ENCODE assay signal across 22 cellular contexts in genomic region chrX:149683966-149684730, GRCh38. TPM values are rescaled to one million over a fixed set of nuclear protein-coding genes. Genes with fewer than 3 reads are reported as not detected.
DNase-seq lines count a peak whose midpoint lies in the region; ATAC-seq and TF ChIP-seq lines count a peak whose summit lies in the region.
"Had no signal": no experiment of that assay in that cellular context is flagged by ENCODE, and none has a peak within 500 bp of the region (broad histone marks: within the 10 kb centered on the region; RNA-seq: fewer than 3 reads in every experiment).

No MANE protein-coding gene starts in this region.

- H3K4me3 Mint-ChIP-seq in endodermal cell, result no peak overlapping the region
- H3K4me3 Mint-ChIP-seq: CD14-positive monocyte; CD4-positive, alpha-beta memory T cell; IgD-negative memory B cell had no signal

- 95% methylated on average over 6 of the region's 6 CpGs for WGBS in HUES64
- WGBS in endodermal cell (ENCODE audit: insufficient coverage in 1 of 2, insufficient read length in 1 of 2), 2 experiments, result 89% methylated on average over 5 of the region's 6 CpGs; no CpG with 5 or more reads in 1 of the 2 experiments
- WGBS in gastroesophageal sphincter (ENCODE audit: low coverage in 1 of 2), 2 donors, result 27 to 39% methylated on average over 3 to 6 of the region's 6 CpGs

- no peak for TF ChIP-seq EP300 in gastroesophageal sphincter (IDR thresholded peaks at IDR 0.05)

- H3K36me3 Mint-ChIP-seq in endodermal cell (ENCODE audit: low read depth), result peaks cover 4% of the 10 kb centered on the region
- H3K36me3 Mint-ChIP-seq: CD14-positive monocyte; CD4-positive, alpha-beta memory T cell; IgD-negative memory B cell had no signal

- TF ChIP-seq POLR2A in gastroesophageal sphincter (IDR thresholded peaks at IDR 0.05), result no peak

- H3K4me3 ChIP-seq in HUES64 (ENCODE audit: low read length) (no peak overlapping the region), endodermal cell (ENCODE audit: low read length) (no peak overlapping the region), gastroesophageal sphincter (no peak overlapping the region)
- H3K4me3 ChIP-seq: BLaER1, GM23248, HAP-1 had no signal

- no peaks in the 10 kb centered on the region for H3K27me3 ChIP-seq in HUES64 (ENCODE audit: insufficient read depth, low read length)
- H3K27me3 ChIP-seq in endodermal cell (ENCODE audit: control insufficient read depth, insufficient read depth, low read length, poor library complexity, severe bottlenecking), result no peaks in the 10 kb centered on the region
- no peaks in the 10 kb centered on the region for H3K27me3 ChIP-seq in gastroesophageal sphincter
- H3K27me3 ChIP-seq: BLaER1 had no signal

- peaks cover 56% of the 10 kb centered on the region for H3K9me3 Mint-ChIP-seq in endodermal cell
- H3K9me3 Mint-ChIP-seq: CD4-positive, alpha-beta memory T cell had no signal

- H3K9ac ChIP-seq in ES-I3 (ENCODE audit: low read depth, low read length) (peak overlapping the region; percentile 35; the same call in 1 of the 2 replicates), HUES64 (ENCODE audit: low read depth, low read length) (no peak overlapping the region), endodermal cell (ENCODE audit: extremely low read depth, low read length, poor library complexity, severe bottlenecking) (no peak overlapping the region)
- H3K9ac ChIP-seq: BLaER1, GM23248 had no signal

- H3K27ac ChIP-seq in HUES64 (ENCODE audit: low read depth, low read length), result 0 out of 2 replicates have a peak overlapping the region, but pooled peaks have one; percentile 25
- no peak overlapping the region for H3K27ac ChIP-seq in endodermal cell (ENCODE audit: low read depth, low read length)
- no peak overlapping the region for H3K27ac ChIP-seq in gastroesophageal sphincter
- H3K27ac ChIP-seq: BLaER1, GM23248 had no signal

- no peaks in the 10 kb centered on the region; the same call in 1 of the 2 replicates for H3K9me3 ChIP-seq in ES-I3 (ENCODE audit: control insufficient read depth, insufficient read depth, low read length)
- H3K9me3 ChIP-seq in HUES64 (ENCODE audit: insufficient read depth, low read depth, low read length), result no peaks in the 10 kb centered on the region
- no peaks in the 10 kb centered on the region for H3K9me3 ChIP-seq in endodermal cell (ENCODE audit: control insufficient read depth, low read length)
- no peaks in the 10 kb centered on the region for H3K9me3 ChIP-seq in gastroesophageal sphincter
- H3K9me3 ChIP-seq: BLaER1, HAP-1 had no signal

- DNase-seq in endodermal cell, result peak; percentile 40
- no peak for DNase-seq in NK-92 treated with Interleukin-12 subunit alpha and Interleukin-12 subunit beta, amount 100 ng/mL, for 24 hours (lab: John Stamatoyannopoulos, UW)
- DNase-seq: 8988T; CD4-positive, alpha-beta memory T cell; DMS53; DND-41; GDM1; GM23248; KBM-7 had no signal

- H3K4me1 Mint-ChIP-seq in endodermal cell, result peaks cover 20% of the 10 kb centered on the region
- H3K4me1 Mint-ChIP-seq: CD14-positive monocyte; CD4-positive, alpha-beta memory T cell; IgD-negative memory B cell had no signal

- H3K4me1 ChIP-seq in ES-I3 (ENCODE audit: insufficient read depth, low read length) (peaks cover 33% of the 10 kb centered on the region), HUES64 (ENCODE audit: insufficient read depth, low read length) (peaks cover 31% of the 10 kb centered on the region), endodermal cell (ENCODE audit: control insufficient read depth, insufficient read depth, low read length) (no peaks in the 10 kb centered on the region), gastroesophageal sphincter (no peaks in the 10 kb centered on the region)
- H3K4me1 ChIP-seq: BLaER1 had no signal

- H3K36me3 ChIP-seq in ES-I3 (ENCODE audit: insufficient read depth, low read length), result no peaks in the 10 kb centered on the region
- no peaks in the 10 kb centered on the region for H3K36me3 ChIP-seq in HUES64 (ENCODE audit: insufficient read depth, low read length)
- no peaks in the 10 kb centered on the region for H3K36me3 ChIP-seq in endodermal cell (ENCODE audit: control insufficient read depth, insufficient read depth, low read length)
- H3K36me3 ChIP-seq in gastroesophageal sphincter, result no peaks in the 10 kb centered on the region
- H3K36me3 ChIP-seq: BLaER1, HAP-1 had no signal

- H3K27me3 Mint-ChIP-seq in endodermal cell (ENCODE audit: insufficient read depth), result no peaks in the 10 kb centered on the region
- H3K27me3 Mint-ChIP-seq: CD4-positive, alpha-beta memory T cell; IgD-negative memory B cell had no signal

- no peak for ATAC-seq in GM21390 (IDR thresholded peaks at IDR 0.05; ENCODE audit: unreplicated experiment)
- ATAC-seq in gastroesophageal sphincter, result no peak
- ATAC-seq in GM21360 (IDR thresholded peaks at IDR 0.05; ENCODE audit: unreplicated experiment), result no peak
- ATAC-seq: HepG2 had no signal

- peak overlapping the region; percentile 94 for H3K27ac Mint-ChIP-seq in endodermal cell
- H3K27ac Mint-ChIP-seq: CD14-positive monocyte; CD4-positive, alpha-beta memory T cell; IgD-negative memory B cell had no signal

- TF ChIP-seq CTCF in endodermal cell (conservative IDR thresholded peaks at IDR 0.05) (no peak), gastroesophageal sphincter (IDR thresholded peaks at IDR 0.05) (no peak)

RNA-seq across cellular contexts. Expression of gene MAGEA11, which starts 27.7 kb away (rescaled TPM):
- not detected for polyA plus RNA-seq in HUES64 (2013, experiment 1 of 2)
- polyA plus RNA-seq in HUES64 (2013, experiment 2 of 2), result not detected
- total RNA-seq in endodermal cell, result not detected
- 0.18 TPM for polyA plus RNA-seq in endodermal cell (2013, experiment 1 of 2)
- 0.12 TPM for polyA plus RNA-seq in endodermal cell (2013, experiment 2 of 2)
- not detected for total RNA-seq in gastroesophageal sphincter
- total RNA-seq: A673; CD4-positive, alpha-beta memory T cell; GM23248; HepG2; HT-29 had no signal
- polyA plus RNA-seq: AG04450; CD14-positive monocyte; CD4-positive, alpha-beta memory T cell; GM23248; HepG2; IgD-negative memory B cell had no signal

RNA-seq across cellular contexts. Expression of gene TMEM185A, which starts 52.6 kb away (rescaled TPM):
- polyA plus RNA-seq in HUES64 (2013, experiment 1 of 2), result 13.8 TPM
- 21.1 TPM for polyA plus RNA-seq in HUES64 (2013, experiment 2 of 2)
- 10 to 100 TPM; 60.1 to 66.3 TPM for total RNA-seq in endodermal cell
- 36.0 TPM for polyA plus RNA-seq in endodermal cell (2013, experiment 1 of 2)
- polyA plus RNA-seq in endodermal cell (2013, experiment 2 of 2), result 33.1 TPM
- total RNA-seq in gastroesophageal sphincter, result 10 to 100 TPM; 15.9 to 25.2 (median 20.4) TPM
